Comparison of ENCODE assay signal across 8 cellular contexts in genomic region chr17:5078106-5079028, GRCh38. TPM values are rescaled to one million over a fixed set of nuclear protein-coding genes. Genes with fewer than 3 reads are reported as not detected.
DNase-seq lines count a peak whose midpoint lies in the region; ATAC-seq and TF ChIP-seq lines count a peak whose summit lies in the region.

Gene ZFP3, plus strand, starts transcription at chr17:5078467. Its CDS starts 13,038 bp downstream, at chr17:5091505.

- no peak within 1 kb of the TSS for H3K27ac Mint-ChIP-seq in Calu3 (ENCODE audit: unreplicated experiment)

- peak; percentile 83 for ATAC-seq in GM21381 (IDR thresholded peaks at IDR 0.05; ENCODE audit: unreplicated experiment)

- intact Hi-C loops in Calu3 (cut with micrococcal nuclease; ENCODE audit: unreplicated experiment) = no loop called here

- no peaks in the 10 kb centered on the region for H3K27me3 Mint-ChIP-seq in Calu3 (ENCODE audit: unreplicated experiment)

- no peak for TF ChIP-seq CTCF in Calu3 (IDR thresholded peaks at IDR 0.05; ENCODE audit: unreplicated experiment)

- BruUV-seq in Calu3 (replicated peaks; lab: Mats Ljungman, UMichigan) = no TSS peak

- DNase-seq in DMS 273 (lab: John Stamatoyannopoulos, UW; ENCODE audit: unreplicated experiment) (peak; percentile 94), LHCN-M2 (ENCODE audit: low read depth) (peak; percentile 24), T follicular helper cell (ENCODE audit: low read depth) (peak; percentile 33), anterior cingulate cortex (lab: John Stamatoyannopoulos, UW) (peak in 57 of 58 donors; percentile 40 to 96 (median 81)), hepatic stellate cell (ENCODE audit: low spot score) (peak; percentile 87), skeletal muscle cell (ENCODE audit: low read depth) (peak; percentile 55), Calu3 (no peak)

- H3K4me3 Mint-ChIP-seq in Calu3 (ENCODE audit: low read depth, unreplicated experiment) = no peak within 1 kb of the TSS

- peak within 1 kb of the TSS; percentile 76 for H3K4me3 ChIP-seq in skeletal muscle cell (ENCODE audit: low read depth, low read length)

- peaks cover 5% of the 10 kb centered on the region for H3K9me3 Mint-ChIP-seq in Calu3 (ENCODE audit: low read depth, unreplicated experiment)

- CTCF ChIA-PET in Calu3 (lab: Charles Lee) = no interaction called here

- no peaks in the 10 kb centered on the region for H3K36me3 Mint-ChIP-seq in Calu3 (ENCODE audit: insufficient read depth, unreplicated experiment)

- H3K4me1 Mint-ChIP-seq in Calu3 (ENCODE audit: low read depth, unreplicated experiment) = no peaks in the 10 kb centered on the region

RNA-seq across cellular contexts. Expression of gene ZFP3, which starts in this region (rescaled TPM):
- 0.06 and 0.17 TPM in 2 replicates for total RNA-seq in LHCN-M2 (2014; rRNA removed)
- polyA plus RNA-seq in LHCN-M2 (2012) = 0.16 TPM
- not detected in 2 replicates for total RNA-seq in Calu3 (2022)

Comparison
In these comparisons a context has a peak if more than half of its experiments do, and no peak if none do; other contexts are left out.
1. Peak in DNase-seq in LHCN-M2; RNA of the gene not detected or under 1 TPM.